Comparison of ENCODE assay signal across 15 cellular contexts in genomic region chr17:79305831-79306687, GRCh38.
DNase-seq lines count a peak whose midpoint lies in the region; ATAC-seq and TF ChIP-seq lines count a peak whose summit lies in the region.
"Had no signal": no experiment of that assay in that cellular context is flagged by ENCODE, and none has a peak within 500 bp of the region (broad histone marks: within the 10 kb centered on the region; RNA-seq: fewer than 3 reads in every experiment).

No MANE protein-coding gene starts in this region.

- H4K20me1 ChIP-seq in SK-N-SH (ENCODE audit: insufficient read depth), result no peaks in the 10 kb centered on the region

- no peak overlapping the region for H2AFZ ChIP-seq in SK-N-SH (ENCODE audit: low read depth)

- TF ChIP-seq CTCF in SK-N-SH (IDR thresholded peaks at IDR 0.05), result no peak
- no peak for TF ChIP-seq CTCF in foreskin fibroblast (IDR thresholded peaks at IDR 0.05; ENCODE audit: low read depth, low read length)
- TF ChIP-seq CTCF in psoas muscle (IDR thresholded peaks at IDR 0.05), result peak; percentile 16
- no peak for TF ChIP-seq CTCF in transverse colon (IDR thresholded peaks at IDR 0.05)
- no peak for TF ChIP-seq CTCF in esophagus muscularis mucosa (IDR thresholded peaks at IDR 0.05)

- H3K4me2 ChIP-seq in SK-N-SH, result no peak overlapping the region

- ATAC-seq in psoas muscle (peak; percentile 91 to 94 (median 93)), HG02571 (IDR thresholded peaks at IDR 0.05; ENCODE audit: unreplicated experiment) (no peak)
- no peak for ATAC-seq in effector memory CD8-positive, alpha-beta T cell (replicated peaks)
- ATAC-seq: Panc1 had no signal

- H3K9me3 ChIP-seq in SK-N-SH, result no peaks in the 10 kb centered on the region
- H3K9me3 ChIP-seq in psoas muscle, result no peaks in the 10 kb centered on the region
- H3K9me3 ChIP-seq in transverse colon, result no peaks in the 10 kb centered on the region
- H3K9me3 ChIP-seq in esophagus muscularis mucosa, result no peaks in the 10 kb centered on the region
- H3K9me3 ChIP-seq: HAP-1, uterus had no signal

- H3K79me2 ChIP-seq in SK-N-SH (ENCODE audit: insufficient read depth), result no peaks in the 10 kb centered on the region

- H3K9ac ChIP-seq in SK-N-SH, result no peak overlapping the region

- H3K27me3 Mint-ChIP-seq in effector memory CD8-positive, alpha-beta T cell, result peaks cover 21 to 72% of the 10 kb centered on the region in 2 donors

- H3K27ac Mint-ChIP-seq in effector memory CD8-positive, alpha-beta T cell, result no peak overlapping the region

- H3K36me3 Mint-ChIP-seq in effector memory CD8-positive, alpha-beta T cell (ENCODE audit: insufficient read depth), result no peaks in the 10 kb centered on the region

- H3K4me3 ChIP-seq in SK-N-SH (ENCODE audit: low read depth in 2 of 2, low read length in 1 of 2) (no peak overlapping the region), foreskin fibroblast (ENCODE audit: low read depth in 1 of 2, low read length in 2 of 2) (no peak overlapping the region), psoas muscle (peak overlapping the region; percentile 31), transverse colon (no peak overlapping the region), esophagus muscularis mucosa (no peak overlapping the region)
- H3K4me3 ChIP-seq: HAP-1, skin epidermis, uterus had no signal

- TF ChIP-seq POLR2A in transverse colon (IDR thresholded peaks at IDR 0.05) (no peak), esophagus muscularis mucosa (IDR thresholded peaks at IDR 0.05; ENCODE audit: low read depth) (no peak)

- H3K27ac ChIP-seq in SK-N-SH (ENCODE audit: low read depth in 2 of 2, low read length in 1 of 2), result peak overlapping the region in 1 of 2 experiments; percentile 91; a peak in 2 of 4 replicates
- H3K27ac ChIP-seq in psoas muscle, result peak overlapping the region; percentile 86
- H3K27ac ChIP-seq in transverse colon, result no peak overlapping the region
- H3K27ac ChIP-seq in esophagus muscularis mucosa (replicated peaks in 1 of 4), result no peak overlapping the region
- H3K27ac ChIP-seq: skin epidermis had no signal

- H3K36me3 ChIP-seq in SK-N-SH (replicated peaks in 1 of 2; ENCODE audit: control insufficient read depth in 1 of 2, insufficient read depth in 2 of 2, low read length in 1 of 2) (no peaks in the 10 kb centered on the region), psoas muscle (ENCODE audit: insufficient read depth in 1 of 2, low read depth in 1 of 2) (no peaks in the 10 kb centered on the region), transverse colon (no peaks in the 10 kb centered on the region), esophagus muscularis mucosa (no peaks in the 10 kb centered on the region)
- H3K36me3 ChIP-seq: HAP-1, uterus had no signal

- 58% methylated on average over 21 of the region's 31 CpGs for WGBS in SK-N-SH (ENCODE audit: low lambda C conversion rate)
- WGBS in psoas muscle, 3 donors, result 11 to 18% (median 17%) methylated on average over 30 to 31 of the region's 31 CpGs
- WGBS in transverse colon (ENCODE audit: low coverage in 1 of 2), 2 donors, result 64% methylated on average over 31 of the region's 31 CpGs; no CpG with 5 or more reads in 1 of the 2 donors
- WGBS in esophagus muscularis mucosa, result 53% methylated on average over 27 of the region's 31 CpGs

- no peak for TF ChIP-seq RAD21 in SK-N-SH (IDR thresholded peaks at IDR 0.05; ENCODE audit: low read length)

- H3K27me3 ChIP-seq in SK-N-SH (ENCODE audit: insufficient read depth) (0 out of 2 replicates have a peak, but pooled peaks cover 8% of the 10 kb centered on the region), psoas muscle (ENCODE audit: insufficient read depth in 3 of 3, low read length in 2 of 3) (peaks cover 0 to 6% (median 1%) of the 10 kb centered on the region in 3 donors), transverse colon (peaks cover 8% of the 10 kb centered on the region), esophagus muscularis mucosa (peaks cover 0 to 74% (median 0%) of the 10 kb centered on the region in 4 donors)
- H3K27me3 ChIP-seq: uterus had no signal

- DNase-seq in CMK (ENCODE audit: low read depth) (peak; percentile 44), SK-N-SH (peak; percentile 95), foreskin fibroblast (peak; percentile 3 to 6), psoas muscle (peak; percentile 66 to 88), transverse colon (no peak), esophagus muscularis mucosa (ENCODE audit: extremely low spot score) (no peak)
- DNase-seq in effector memory CD8-positive, alpha-beta T cell, result no peak
- DNase-seq: activated CD8-positive, alpha-beta memory T cell treated with anti-CD3 and anti-CD28 coated beads, Interleukin-2, amount 50 U/mL, for 48 hours; amniotic stem cell; NCI-H187 treated with DMSO at 0.1 percent for 48 hours had no signal

- POLR2A ChIA-PET in SK-N-SH (lab: Yijun Ruan, JAX), result interaction anchor here (1.2 to 1.7 kb wide), 2 partner anchors 50 to 231 kb away, joined by 3 read pairs; partner anchors contain the start of gene ENGASE

- CTCF ChIA-PET in SK-N-SH (lab: Yijun Ruan, JAX), result interaction anchor here (0.8 to 3.8 kb wide), 21 partner anchors 14 to 261 kb away, joined by 3 to 14 read pairs (median 4); no protein-coding TSS in a partner anchor

- H3K4me3 Mint-ChIP-seq in effector memory CD8-positive, alpha-beta T cell, result no peak overlapping the region

- H3K4me1 ChIP-seq in SK-N-SH (ENCODE audit: control insufficient read depth in 1 of 2, insufficient read depth in 2 of 2, low read depth in 1 of 2, low read length in 1 of 2) (peaks cover 0 to 24% of the 10 kb centered on the region in 2 experiments; a peak in 2 of 4 replicates), psoas muscle (peaks cover 33% of the 10 kb centered on the region), transverse colon (no peaks in the 10 kb centered on the region), esophagus muscularis mucosa (peaks cover 23 to 26% (median 24%) of the 10 kb centered on the region in 4 donors)
- H3K4me1 ChIP-seq: HAP-1 had no signal

- H3K9me2 ChIP-seq in SK-N-SH, result no peaks in the 10 kb centered on the region

- TF ChIP-seq EP300 in SK-N-SH (IDR thresholded peaks at IDR 0.05; ENCODE audit: borderline replicate concordance in 1 of 2, low read depth in 1 of 2, low read length in 1 of 2), result peak in 1 of 2 experiments; percentile 65; a peak in 2 of 4 replicates
- TF ChIP-seq EP300 in transverse colon (IDR thresholded peaks at IDR 0.05; ENCODE audit: low read depth), result no peak
- no peak for TF ChIP-seq EP300 in esophagus muscularis mucosa (IDR thresholded peaks at IDR 0.05)

- in situ Hi-C loops in transverse colon (cut with MboI; ENCODE audit: low pct_ligation_motif_present in 1 of 4, low pct_unique_long_range_greater_than_20kb in 1 of 4, low sequenced_read_pairs in 3 of 4), result no loop called here

- intact Hi-C loops in psoas muscle (cut with DNase I), result loop anchor here (5.0 kb wide), 3 partner anchors 81 to 224 kb away; no protein-coding TSS in a partner anchor
- intact Hi-C loops in transverse colon (cut with DNase I; ENCODE audit: low total_unique reads), result no loop called here
- intact Hi-C loops in esophagus muscularis mucosa (cut with DNase I), result no loop called here

- H3K4me1 Mint-ChIP-seq in effector memory CD8-positive, alpha-beta T cell (ENCODE audit: low read depth in 2 of 2), result no peaks in the 10 kb centered on the region

- no peaks in the 10 kb centered on the region for H3K9me3 Mint-ChIP-seq in effector memory CD8-positive, alpha-beta T cell

- no peaks in the 10 kb centered on the region for H3F3A ChIP-seq in SK-N-SH (replicated peaks; ENCODE audit: insufficient read depth)

TF ChIP-seq in SK-N-SH, 30 proteins besides CTCF, POLR2A, EP300 and RAD21:
- TF ChIP-seq MXI1 (IDR thresholded peaks at IDR 0.05; ENCODE audit: low read depth, low read length), result peak; percentile 26; the same call in 1 of the 2 replicates
- no peak for TF ChIP-seq TAF1 (IDR thresholded peaks at IDR 0.05; ENCODE audit: borderline replicate concordance, low read depth, low read length)
- no peak for TF ChIP-seq RFX5 (IDR thresholded peaks at IDR 0.05; ENCODE audit: low read length)
- TF ChIP-seq FOXJ3 (CRISPR knock-in tag; IDR thresholded peaks at IDR 0.05), result peak; percentile 76; the same call in 1 of the 2 replicates
- TF ChIP-seq RCOR1 (IDR thresholded peaks at IDR 0.05; ENCODE audit: low read length), result peak; percentile 67
- no peak for TF ChIP-seq USF1 (IDR thresholded peaks at IDR 0.05; ENCODE audit: borderline replicate concordance, low read depth)
- peak; percentile 27 for TF ChIP-seq CHD2 (IDR thresholded peaks at IDR 0.05; ENCODE audit: low read length, partially characterized antibody)
- TF ChIP-seq GATA2 (CRISPR knock-in tag; IDR thresholded peaks at IDR 0.05), result peak; percentile 92
- TF ChIP-seq RXRA (IDR thresholded peaks at IDR 0.05; ENCODE audit: borderline replicate concordance, low read depth), result no peak

Comparison
In these comparisons a context has a peak if more than half of its experiments do, and no peak if none do; other contexts are left out.
1. DNase-seq: peak in CMK (single experiment), SK-N-SH (single experiment), foreskin fibroblast (2 of 2) and psoas muscle (2 of 2); none in effector memory CD8-positive, alpha-beta T cell (0 of 3), transverse colon (single experiment) and esophagus muscularis mucosa (single experiment).
2. ATAC-seq: peak in psoas muscle (4 of 4); none in effector memory CD8-positive, alpha-beta T cell (single experiment) and HG02571 (single experiment).
3. intact Hi-C loops: an anchor here in psoas muscle (5.0 kb wide); none called in transverse colon and esophagus muscularis mucosa.